In the genomic region with DNA sequence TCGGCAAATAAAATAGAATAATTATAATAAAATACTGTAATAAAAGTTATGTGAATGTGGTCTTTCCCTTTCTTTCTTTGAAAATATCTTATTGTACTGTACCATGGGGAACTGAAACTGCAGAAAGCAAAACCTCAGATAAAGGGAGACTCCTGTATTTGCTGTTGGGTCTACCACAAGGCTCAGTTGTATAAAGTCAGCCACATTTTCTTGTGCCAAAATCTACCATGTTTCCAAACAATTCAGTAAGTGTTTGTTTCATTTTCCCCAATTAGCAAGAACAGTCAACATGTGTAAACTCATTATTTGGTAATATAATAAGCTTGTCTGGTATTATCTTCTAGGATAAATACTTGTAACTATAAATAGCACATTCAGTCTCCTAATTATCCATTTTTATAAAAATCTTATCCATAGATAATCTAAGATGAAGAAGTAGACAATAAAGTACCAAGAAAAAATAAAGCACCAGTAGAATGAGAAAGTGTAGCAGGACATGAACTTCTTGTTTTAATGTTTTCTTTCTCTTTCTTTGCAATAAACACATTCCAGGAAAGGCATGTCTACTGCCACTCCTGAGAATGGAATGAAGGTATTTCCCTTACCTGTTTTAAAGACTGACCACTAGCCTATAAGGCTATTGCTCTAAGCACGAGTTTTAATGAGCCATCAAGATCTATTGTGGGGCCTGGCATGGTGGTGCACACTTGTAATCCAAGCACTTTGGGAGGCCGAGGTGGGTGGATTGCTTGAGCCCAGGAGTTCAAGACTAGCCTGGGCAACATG, we compare ENCODE assay signal across 10 cellular contexts.
DNase-seq lines count a peak whose midpoint lies in the region; ATAC-seq and TF ChIP-seq lines count a peak whose summit lies in the region.
"Had no signal": no experiment of that assay in that cellular context is flagged by ENCODE, and none has a peak within 500 bp of the region (broad histone marks: within the 10 kb centered on the region; RNA-seq: fewer than 3 reads in every experiment).

No MANE protein-coding gene starts in this region.

- H3K27me3 Mint-ChIP-seq in activated T-cell treated with anti-CD3 and anti-CD28 coated beads, Interleukin-2, amount 50 U/mL, for 24 hours = peaks cover 6% of the 10 kb centered on the region

- H3K4me3 Mint-ChIP-seq in activated T-cell treated with anti-CD3 and anti-CD28 coated beads, Interleukin-2, amount 50 U/mL, for 24 hours = no peak overlapping the region

- H3K9me3 ChIP-seq in DOHH2 (ENCODE audit: control insufficient read depth, insufficient read depth, low read length) (no peaks in the 10 kb centered on the region), RWPE2 (ENCODE audit: severe bottlenecking) (no peaks in the 10 kb centered on the region)

- H3K36me3 Mint-ChIP-seq in activated T-cell treated with anti-CD3 and anti-CD28 coated beads, Interleukin-2, amount 50 U/mL, for 24 hours (ENCODE audit: low read depth) = no peaks in the 10 kb centered on the region

- H3K9me3 Mint-ChIP-seq in activated T-cell treated with anti-CD3 and anti-CD28 coated beads, Interleukin-2, amount 50 U/mL, for 24 hours = no peaks in the 10 kb centered on the region

- no peak for DNase-seq in RWPE2 (ENCODE audit: low spot score)
- no peak for DNase-seq in activated T-cell treated with anti-CD3 and anti-CD28 coated beads, Interleukin-2, amount 50 U/mL, for 24 hours
- DNase-seq in NCI-H1436 treated with DMSO at 0.1 percent for 48 hours (lab: John Stamatoyannopoulos, UW) = no peak
- DNase-seq in nucleus accumbens (lab: John Stamatoyannopoulos, UW) = no peak
- DNase-seq in amygdala (lab: John Stamatoyannopoulos, UW) = no peak
- DNase-seq: H7, NCI-H82 had no signal

- H3K27ac ChIP-seq in DOHH2 (ENCODE audit: low read depth, low read length) (no peak overlapping the region), RWPE2 (ENCODE audit: poor library complexity, severe bottlenecking) (peak overlapping the region; percentile 72)

- H3K36me3 ChIP-seq in DOHH2 (ENCODE audit: control insufficient read depth, low read length) (no peaks in the 10 kb centered on the region), RWPE2 (ENCODE audit: low read depth) (no peaks in the 10 kb centered on the region)

- H3K4me1 Mint-ChIP-seq in activated T-cell treated with anti-CD3 and anti-CD28 coated beads, Interleukin-2, amount 50 U/mL, for 24 hours (ENCODE audit: low read depth) = no peaks in the 10 kb centered on the region

- no peak overlapping the region for H3K27ac Mint-ChIP-seq in activated T-cell treated with anti-CD3 and anti-CD28 coated beads, Interleukin-2, amount 50 U/mL, for 24 hours

- TF ChIP-seq CTCF in DOHH2 (IDR thresholded peaks at IDR 0.05; ENCODE audit: low read depth, low read length, poor library complexity, severe bottlenecking) = no peak
- no peak for TF ChIP-seq CTCF in RWPE2 (IDR thresholded peaks at IDR 0.05; ENCODE audit: poor library complexity, severe bottlenecking)

- H3F3A ChIP-seq in DOHH2 (ENCODE audit: control insufficient read depth, insufficient read depth) = peaks cover 7% of the 10 kb centered on the region; the same call in 1 of the 2 replicates

- no peaks in the 10 kb centered on the region for H4K20me1 ChIP-seq in DOHH2 (ENCODE audit: control insufficient read depth, insufficient read depth, low read depth, low read length)

- peak overlapping the region; percentile 42; the same call in 1 of the 2 replicates for H3K4me3 ChIP-seq in DOHH2 (ENCODE audit: low read length)
- no peak overlapping the region for H3K4me3 ChIP-seq in RWPE2 (ENCODE audit: severe bottlenecking)

- ATAC-seq in GM21390 (IDR thresholded peaks at IDR 0.05; ENCODE audit: unreplicated experiment) (peak; percentile 85), HG03159 (IDR thresholded peaks at IDR 0.05; ENCODE audit: unreplicated experiment) (peak; percentile 93), RWPE2 (ENCODE audit: low read depth) (peak; percentile 99)

- H3K4me1 ChIP-seq in DOHH2 (ENCODE audit: control insufficient read depth, low read length) (peaks cover 32% of the 10 kb centered on the region), RWPE2 (ENCODE audit: insufficient read depth, poor library complexity, severe bottlenecking) (peaks cover 10% of the 10 kb centered on the region)

- H3K9me2 ChIP-seq in DOHH2 (replicated peaks; ENCODE audit: control insufficient read depth, low read length) = no peaks in the 10 kb centered on the region

- H3K79me2 ChIP-seq in DOHH2 (ENCODE audit: control insufficient read depth, low read length) = no peaks in the 10 kb centered on the region

- H3K27me3 ChIP-seq in DOHH2 (ENCODE audit: control insufficient read depth, low read length) (no peaks in the 10 kb centered on the region), RWPE2 (ENCODE audit: insufficient read depth, poor library complexity, severe bottlenecking) (no peaks in the 10 kb centered on the region)

- peak overlapping the region; percentile 47 for H3K4me2 ChIP-seq in DOHH2 (ENCODE audit: low read length)
